ENCODE assay signal across 1 cellular context in genomic region chr6:132512638-132513632, GRCh38.
TF ChIP-seq lines count a peak whose summit lies in the region.

TSS of gene STX7 (minus strand) at chr6:132513116. CDS start at chr6:132503530, 9,586 bp downstream.

TF ChIP-seq in IMR-90, 13 proteins besides CTCF, POLR2A, EP300 and RAD21 (continued from another document):
- TF ChIP-seq USF2 (IDR thresholded peaks at IDR 0.05; ENCODE audit: low read depth, low read length) (peak; percentile 29; the same call in 1 of the 2 replicates), BHLHE40 (IDR thresholded peaks at IDR 0.05; ENCODE audit: low read depth, low read length) (no peak), SMC3 (IDR thresholded peaks at IDR 0.05; ENCODE audit: low read depth, low read length) (no peak), NFE2L2 (IDR thresholded peaks at IDR 0.05; ENCODE audit: low read depth, low read length) (no peak), RCOR1 (IDR thresholded peaks at IDR 0.05; ENCODE audit: insufficient replicate concordance, low read length) (no peak)
